ENCODE assay signal across 1 cellular context in the genomic region with DNA sequence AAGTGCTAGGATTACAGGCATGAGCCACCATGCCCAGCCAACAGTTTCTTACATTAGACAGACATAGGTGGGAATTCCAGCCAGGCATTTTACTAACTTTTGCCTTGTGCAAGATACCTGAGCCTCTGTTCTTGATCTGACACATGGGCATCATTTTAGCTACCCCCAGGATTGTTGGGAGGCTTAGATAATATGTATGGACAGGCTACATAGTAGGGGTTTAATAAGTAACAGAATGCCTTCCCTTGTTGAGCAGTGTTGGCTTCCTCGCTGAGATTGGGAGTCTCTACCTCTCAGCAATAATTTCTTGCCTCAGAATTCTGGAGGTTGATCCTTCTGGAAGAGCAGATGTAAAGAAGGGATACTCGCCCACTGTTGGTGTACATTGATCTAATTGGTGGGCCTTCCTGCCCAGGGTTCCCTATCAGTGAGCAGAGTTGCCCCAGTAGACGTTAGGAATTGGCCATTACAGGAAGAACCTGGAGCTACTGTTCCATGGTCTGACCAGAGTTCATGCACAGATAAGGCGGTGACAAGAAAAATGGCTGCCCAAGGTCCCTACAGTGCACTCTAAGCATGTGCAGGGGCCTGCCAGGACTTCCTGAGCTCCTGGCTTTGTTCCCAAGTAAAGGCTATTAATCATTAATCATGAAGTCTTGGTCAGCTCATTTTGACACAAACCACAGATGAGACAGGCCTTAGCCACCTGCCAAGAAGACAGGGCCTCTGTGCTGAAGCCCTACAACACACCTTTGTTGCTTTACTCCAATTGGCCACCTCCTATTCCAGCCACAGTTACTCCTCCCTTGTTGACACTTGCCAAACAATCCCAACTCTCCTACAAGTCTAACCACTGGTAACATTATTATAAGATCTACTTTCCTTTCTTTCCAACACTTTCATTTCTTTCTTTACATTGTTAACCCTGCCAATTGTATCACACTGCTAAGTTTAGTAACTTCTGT.
TF ChIP-seq lines count a peak whose summit lies in the region.

No MANE protein-coding gene starts in this region.

TF ChIP-seq in HepG2, 621 proteins besides CTCF, POLR2A, EP300 and RAD21 (continued from another document and continues in another):
- no peak for TF ChIP-seq KDM3A (CRISPR knock-in tag; IDR thresholded peaks at IDR 0.05; ENCODE audit: low read depth)
- TF ChIP-seq KDM6A (CRISPR knock-in tag; IDR thresholded peaks at IDR 0.05; ENCODE audit: low read depth): no peak
- TF ChIP-seq, protein P1, sequence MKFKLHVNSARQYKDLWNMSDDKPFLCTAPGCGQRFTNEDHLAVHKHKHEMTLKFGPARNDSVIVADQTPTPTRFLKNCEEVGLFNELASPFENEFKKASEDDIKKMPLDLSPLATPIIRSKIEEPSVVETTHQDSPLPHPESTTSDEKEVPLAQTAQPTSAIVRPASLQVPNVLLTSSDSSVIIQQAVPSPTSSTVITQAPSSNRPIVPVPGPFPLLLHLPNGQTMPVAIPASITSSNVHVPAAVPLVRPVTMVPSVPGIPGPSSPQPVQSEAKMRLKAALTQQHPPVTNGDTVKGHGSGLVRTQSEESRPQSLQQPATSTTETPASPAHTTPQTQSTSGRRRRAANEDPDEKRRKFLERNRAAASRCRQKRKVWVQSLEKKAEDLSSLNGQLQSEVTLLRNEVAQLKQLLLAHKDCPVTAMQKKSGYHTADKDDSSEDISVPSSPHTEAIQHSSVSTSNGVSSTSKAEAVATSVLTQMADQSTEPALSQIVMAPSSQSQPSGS (CRISPR knock-in tag; IDR thresholded peaks at IDR 0.05): no peak
- no peak for TF ChIP-seq FOXA1 (IDR thresholded peaks at IDR 0.05)
- peak; percentile 91 for TF ChIP-seq FOXA1 (CRISPR knock-in tag; IDR thresholded peaks at IDR 0.05)
- TF ChIP-seq RBFOX2 (IDR thresholded peaks at IDR 0.05; ENCODE audit: low read depth, low read length): peak; percentile 70
- no peak for TF ChIP-seq ZBTB1 (CRISPR knock-in tag; IDR thresholded peaks at IDR 0.05; ENCODE audit: borderline replicate concordance)
- TF ChIP-seq, protein P2, sequence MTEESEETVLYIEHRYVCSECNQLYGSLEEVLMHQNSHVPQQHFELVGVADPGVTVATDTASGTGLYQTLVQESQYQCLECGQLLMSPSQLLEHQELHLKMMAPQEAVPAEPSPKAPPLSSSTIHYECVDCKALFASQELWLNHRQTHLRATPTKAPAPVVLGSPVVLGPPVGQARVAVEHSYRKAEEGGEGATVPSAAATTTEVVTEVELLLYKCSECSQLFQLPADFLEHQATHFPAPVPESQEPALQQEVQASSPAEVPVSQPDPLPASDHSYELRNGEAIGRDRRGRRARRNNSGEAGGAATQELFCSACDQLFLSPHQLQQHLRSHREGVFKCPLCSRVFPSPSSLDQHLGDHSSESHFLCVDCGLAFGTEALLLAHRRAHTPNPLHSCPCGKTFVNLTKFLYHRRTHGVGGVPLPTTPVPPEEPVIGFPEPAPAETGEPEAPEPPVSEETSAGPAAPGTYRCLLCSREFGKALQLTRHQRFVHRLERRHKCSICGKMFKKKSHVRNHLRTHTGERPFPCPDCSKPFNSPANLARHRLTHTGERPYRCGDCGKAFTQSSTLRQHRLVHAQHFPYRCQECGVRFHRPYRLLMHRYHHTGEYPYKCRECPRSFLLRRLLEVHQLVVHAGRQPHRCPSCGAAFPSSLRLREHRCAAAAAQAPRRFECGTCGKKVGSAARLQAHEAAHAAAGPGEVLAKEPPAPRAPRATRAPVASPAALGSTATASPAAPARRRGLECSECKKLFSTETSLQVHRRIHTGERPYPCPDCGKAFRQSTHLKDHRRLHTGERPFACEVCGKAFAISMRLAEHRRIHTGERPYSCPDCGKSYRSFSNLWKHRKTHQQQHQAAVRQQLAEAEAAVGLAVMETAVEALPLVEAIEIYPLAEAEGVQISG (CRISPR knock-in tag; IDR thresholded peaks at IDR 0.05): peak; percentile 80
- TF ChIP-seq, protein P3, sequence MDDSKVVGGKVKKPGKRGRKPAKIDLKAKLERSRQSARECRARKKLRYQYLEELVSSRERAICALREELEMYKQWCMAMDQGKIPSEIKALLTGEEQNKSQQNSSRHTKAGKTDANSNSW (CRISPR knock-in tag; IDR thresholded peaks at IDR 0.05; ENCODE audit: borderline replicate concordance): no peak
- TF ChIP-seq ZNF235 (CRISPR knock-in tag; IDR thresholded peaks at IDR 0.05; ENCODE audit: borderline replicate concordance): no peak
- TF ChIP-seq RFX5 (IDR thresholded peaks at IDR 0.05; ENCODE audit: low read depth, low read length): no peak
- no peak for TF ChIP-seq ZFP37 (CRISPR knock-in tag; IDR thresholded peaks at IDR 0.05; ENCODE audit: borderline replicate concordance)
- no peak for TF ChIP-seq MED13 (CRISPR knock-in tag; IDR thresholded peaks at IDR 0.05)
- TF ChIP-seq, protein P4, sequence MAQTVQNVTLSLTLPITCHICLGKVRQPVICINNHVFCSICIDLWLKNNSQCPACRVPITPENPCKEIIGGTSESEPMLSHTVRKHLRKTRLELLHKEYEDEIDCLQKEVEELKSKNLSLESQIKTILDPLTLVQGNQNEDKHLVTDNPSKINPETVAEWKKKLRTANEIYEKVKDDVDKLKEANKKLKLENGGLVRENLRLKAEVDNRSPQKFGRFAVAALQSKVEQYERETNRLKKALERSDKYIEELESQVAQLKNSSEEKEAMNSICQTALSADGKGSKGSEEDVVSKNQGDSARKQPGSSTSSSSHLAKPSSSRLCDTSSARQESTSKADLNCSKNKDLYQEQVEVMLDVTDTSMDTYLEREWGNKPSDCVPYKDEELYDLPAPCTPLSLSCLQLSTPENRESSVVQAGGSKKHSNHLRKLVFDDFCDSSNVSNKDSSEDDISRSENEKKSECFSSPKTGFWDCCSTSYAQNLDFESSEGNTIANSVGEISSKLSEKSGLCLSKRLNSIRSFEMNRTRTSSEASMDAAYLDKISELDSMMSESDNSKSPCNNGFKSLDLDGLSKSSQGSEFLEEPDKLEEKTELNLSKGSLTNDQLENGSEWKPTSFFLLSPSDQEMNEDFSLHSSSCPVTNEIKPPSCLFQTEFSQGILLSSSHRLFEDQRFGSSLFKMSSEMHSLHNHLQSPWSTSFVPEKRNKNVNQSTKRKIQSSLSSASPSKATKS (CRISPR knock-in tag; IDR thresholded peaks at IDR 0.05): peak; percentile 41; the same call in 1 of the 2 replicates
- no peak for TF ChIP-seq SP4 (CRISPR knock-in tag; IDR thresholded peaks at IDR 0.05)
- no peak for TF ChIP-seq GLI4 (CRISPR knock-in tag; IDR thresholded peaks at IDR 0.05; ENCODE audit: borderline replicate concordance)
- TF ChIP-seq ZFY (CRISPR knock-in tag; IDR thresholded peaks at IDR 0.05): peak; percentile 80
- TF ChIP-seq, protein P5, sequence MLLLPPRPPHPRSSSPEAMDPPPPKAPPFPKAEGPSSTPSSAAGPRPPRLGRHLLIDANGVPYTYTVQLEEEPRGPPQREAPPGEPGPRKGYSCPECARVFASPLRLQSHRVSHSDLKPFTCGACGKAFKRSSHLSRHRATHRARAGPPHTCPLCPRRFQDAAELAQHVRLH (CRISPR knock-in tag; IDR thresholded peaks at IDR 0.05; ENCODE audit: borderline replicate concordance, low read depth): peak; percentile 63; the same call in 1 of the 2 replicates
- TF ChIP-seq, protein P6, sequence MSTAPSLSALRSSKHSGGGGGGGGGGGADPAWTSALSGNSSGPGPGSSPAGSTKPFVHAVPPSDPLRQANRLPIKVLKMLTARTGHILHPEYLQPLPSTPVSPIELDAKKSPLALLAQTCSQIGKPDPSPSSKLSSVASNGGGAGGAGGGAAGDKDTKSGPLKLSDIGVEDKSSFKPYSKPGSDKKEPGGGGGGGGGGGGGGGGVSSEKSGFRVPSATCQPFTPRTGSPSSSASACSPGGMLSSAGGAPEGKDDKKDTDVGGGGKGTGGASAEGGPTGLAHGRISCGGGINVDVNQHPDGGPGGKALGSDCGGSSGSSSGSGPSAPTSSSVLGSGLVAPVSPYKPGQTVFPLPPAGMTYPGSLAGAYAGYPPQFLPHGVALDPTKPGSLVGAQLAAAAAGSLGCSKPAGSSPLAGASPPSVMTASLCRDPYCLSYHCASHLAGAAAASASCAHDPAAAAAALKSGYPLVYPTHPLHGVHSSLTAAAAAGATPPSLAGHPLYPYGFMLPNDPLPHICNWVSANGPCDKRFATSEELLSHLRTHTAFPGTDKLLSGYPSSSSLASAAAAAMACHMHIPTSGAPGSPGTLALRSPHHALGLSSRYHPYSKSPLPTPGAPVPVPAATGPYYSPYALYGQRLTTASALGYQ (CRISPR knock-in tag; IDR thresholded peaks at IDR 0.05): peak; percentile 19; the same call in 1 of the 2 replicates
- TF ChIP-seq CC2D1A (CRISPR knock-in tag; IDR thresholded peaks at IDR 0.05): no peak
- TF ChIP-seq, protein P7, sequence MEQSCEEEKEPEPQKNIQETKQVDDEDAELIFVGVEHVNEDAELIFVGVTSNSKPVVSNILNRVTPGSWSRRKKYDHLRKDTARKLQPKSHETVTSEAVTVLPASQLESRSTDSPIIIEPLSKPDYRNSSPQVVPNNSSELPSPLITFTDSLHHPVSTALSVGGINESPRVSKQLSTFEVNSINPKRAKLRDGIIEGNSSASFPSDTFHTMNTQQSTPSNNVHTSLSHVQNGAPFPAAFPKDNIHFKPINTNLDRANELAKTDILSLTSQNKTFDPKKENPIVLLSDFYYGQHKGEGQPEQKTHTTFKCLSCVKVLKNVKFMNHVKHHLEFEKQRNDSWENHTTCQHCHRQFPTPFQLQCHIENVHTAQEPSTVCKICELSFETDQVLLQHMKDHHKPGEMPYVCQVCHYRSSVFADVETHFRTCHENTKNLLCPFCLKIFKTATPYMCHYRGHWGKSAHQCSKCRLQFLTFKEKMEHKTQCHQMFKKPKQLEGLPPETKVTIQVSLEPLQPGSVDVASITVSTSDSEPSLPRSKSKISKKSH (CRISPR knock-in tag; IDR thresholded peaks at IDR 0.05; ENCODE audit: borderline replicate concordance): no peak
- TF ChIP-seq HHEX (CRISPR knock-in tag; IDR thresholded peaks at IDR 0.05): no peak
- no peak for TF ChIP-seq ZKSCAN8 (CRISPR knock-in tag; IDR thresholded peaks at IDR 0.05; ENCODE audit: borderline replicate concordance)
- TF ChIP-seq ZNF772 (CRISPR knock-in tag; IDR thresholded peaks at IDR 0.05): no peak; the same call in 1 of the 2 replicates
- peak; percentile 71 for TF ChIP-seq HOXA5 (CRISPR knock-in tag; IDR thresholded peaks at IDR 0.05)
- TF ChIP-seq, protein P8, sequence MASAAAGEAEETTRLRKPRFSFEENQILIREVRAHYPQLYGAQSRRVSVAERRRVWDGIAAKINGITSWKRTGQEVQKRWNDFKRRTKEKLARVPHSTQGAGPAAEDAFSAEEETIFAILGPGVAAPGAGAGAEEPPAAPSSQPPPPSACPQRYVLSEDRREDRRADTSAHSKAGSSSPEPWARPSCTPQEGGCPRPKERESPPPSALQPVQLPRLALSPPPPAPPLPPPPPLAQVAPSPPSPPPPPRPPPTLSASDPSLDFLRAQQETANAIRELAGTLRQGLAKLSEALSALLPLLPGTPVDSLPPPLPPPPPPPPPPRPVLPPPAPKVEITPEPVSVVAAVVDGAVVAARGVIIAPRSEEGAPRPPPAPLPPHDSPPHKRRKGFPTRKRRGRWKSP (CRISPR knock-in tag; IDR thresholded peaks at IDR 0.05): no peak
- TF ChIP-seq, protein P9, sequence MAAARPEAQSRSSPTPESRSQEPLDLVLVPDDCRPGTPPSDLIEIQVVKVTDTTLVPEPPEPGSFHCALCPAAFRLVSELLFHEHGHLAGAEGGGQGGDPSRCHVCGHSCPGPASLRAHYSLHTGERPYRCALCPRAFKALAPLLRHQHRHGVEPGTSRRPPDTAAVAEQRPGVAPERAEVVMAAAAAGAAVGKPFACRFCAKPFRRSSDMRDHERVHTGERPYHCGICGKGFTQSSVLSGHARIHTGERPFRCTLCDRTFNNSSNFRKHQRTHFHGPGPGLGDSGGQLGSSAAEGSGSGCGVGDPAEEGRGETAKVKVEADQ (CRISPR knock-in tag; IDR thresholded peaks at IDR 0.05; ENCODE audit: borderline replicate concordance): no peak
- no peak for TF ChIP-seq ZNF382 (CRISPR knock-in tag; IDR thresholded peaks at IDR 0.05; ENCODE audit: borderline replicate concordance)
- no peak for TF ChIP-seq ZNF567 (CRISPR knock-in tag; IDR thresholded peaks at IDR 0.05; ENCODE audit: borderline replicate concordance)
- TF ChIP-seq ZNF143 (CRISPR knock-in tag; IDR thresholded peaks at IDR 0.05): no peak
- TF ChIP-seq ISL2 (CRISPR knock-in tag; IDR thresholded peaks at IDR 0.05): peak; percentile 45; the same call in 1 of the 2 replicates
- TF ChIP-seq, protein P10, sequence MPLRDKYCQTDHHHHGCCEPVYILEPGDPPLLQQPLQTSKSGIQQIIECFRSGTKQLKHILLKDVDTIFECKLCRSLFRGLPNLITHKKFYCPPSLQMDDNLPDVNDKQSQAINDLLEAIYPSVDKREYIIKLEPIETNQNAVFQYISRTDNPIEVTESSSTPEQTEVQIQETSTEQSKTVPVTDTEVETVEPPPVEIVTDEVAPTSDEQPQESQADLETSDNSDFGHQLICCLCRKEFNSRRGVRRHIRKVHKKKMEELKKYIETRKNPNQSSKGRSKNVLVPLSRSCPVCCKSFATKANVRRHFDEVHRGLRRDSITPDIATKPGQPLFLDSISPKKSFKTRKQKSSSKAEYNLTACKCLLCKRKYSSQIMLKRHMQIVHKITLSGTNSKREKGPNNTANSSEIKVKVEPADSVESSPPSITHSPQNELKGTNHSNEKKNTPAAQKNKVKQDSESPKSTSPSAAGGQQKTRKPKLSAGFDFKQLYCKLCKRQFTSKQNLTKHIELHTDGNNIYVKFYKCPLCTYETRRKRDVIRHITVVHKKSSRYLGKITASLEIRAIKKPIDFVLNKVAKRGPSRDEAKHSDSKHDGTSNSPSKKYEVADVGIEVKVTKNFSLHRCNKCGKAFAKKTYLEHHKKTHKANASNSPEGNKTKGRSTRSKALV (CRISPR knock-in tag; IDR thresholded peaks at IDR 0.05): 0 out of 2 replicates have a peak, but pooled peaks have one; percentile 48
- TF ChIP-seq, protein P11, sequence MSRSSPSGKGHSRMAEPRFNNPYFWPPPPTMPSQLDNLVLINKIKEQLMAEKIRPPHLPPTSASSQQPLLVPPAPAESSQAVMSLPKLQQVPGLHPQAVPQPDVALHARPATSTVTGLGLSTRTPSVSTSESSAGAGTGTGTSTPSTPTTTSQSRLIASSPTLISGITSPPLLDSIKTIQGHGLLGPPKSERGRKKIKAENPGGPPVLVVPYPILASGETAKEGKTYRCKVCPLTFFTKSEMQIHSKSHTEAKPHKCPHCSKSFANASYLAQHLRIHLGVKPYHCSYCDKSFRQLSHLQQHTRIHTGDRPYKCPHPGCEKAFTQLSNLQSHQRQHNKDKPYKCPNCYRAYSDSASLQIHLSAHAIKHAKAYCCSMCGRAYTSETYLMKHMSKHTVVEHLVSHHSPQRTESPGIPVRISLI (CRISPR knock-in tag; IDR thresholded peaks at IDR 0.05; ENCODE audit: borderline replicate concordance): peak; percentile 36; the same call in 1 of the 2 replicates
- TF ChIP-seq ZNF446 (CRISPR knock-in tag; IDR thresholded peaks at IDR 0.05): no peak
- TF ChIP-seq, protein P12, sequence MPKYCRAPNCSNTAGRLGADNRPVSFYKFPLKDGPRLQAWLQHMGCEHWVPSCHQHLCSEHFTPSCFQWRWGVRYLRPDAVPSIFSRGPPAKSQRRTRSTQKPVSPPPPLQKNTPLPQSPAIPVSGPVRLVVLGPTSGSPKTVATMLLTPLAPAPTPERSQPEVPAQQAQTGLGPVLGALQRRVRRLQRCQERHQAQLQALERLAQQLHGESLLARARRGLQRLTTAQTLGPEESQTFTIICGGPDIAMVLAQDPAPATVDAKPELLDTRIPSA (CRISPR knock-in tag; IDR thresholded peaks at IDR 0.05; ENCODE audit: borderline replicate concordance): no peak
- no peak for TF ChIP-seq ADNP (CRISPR knock-in tag; IDR thresholded peaks at IDR 0.05)
- TF ChIP-seq ZNF121 (CRISPR knock-in tag; IDR thresholded peaks at IDR 0.05): no peak
- peak; percentile 86; the same call in 1 of the 2 replicates for TF ChIP-seq EHMT2 (IDR thresholded peaks at IDR 0.05; ENCODE audit: borderline replicate concordance, low read depth, low read length)
- 0 out of 2 replicates have a peak, but pooled peaks have one; percentile 13 for TF ChIP-seq ZFP36L2 (CRISPR knock-in tag; IDR thresholded peaks at IDR 0.05)
